Comparison of ENCODE assay signal across 7 cellular contexts in genomic region chr13:20127263-20127562, GRCh38. TPM values are rescaled to one million over a fixed set of nuclear protein-coding genes. Genes with fewer than 3 reads are reported as not detected.
A peak's percentile ranks its signal among the peaks of the same experiment; 100 is the strongest.
DNase-seq lines count a peak whose midpoint lies in the region; ATAC-seq and TF ChIP-seq lines count a peak whose summit lies in the region.

No MANE protein-coding gene starts in this region.

- H3K9me3 Mint-ChIP-seq in GM23338 (no peaks in the 10 kb centered on the region), progenitor cell of endocrine pancreas (ENCODE audit: low read depth) (no peaks in the 10 kb centered on the region)

- H2AFZ ChIP-seq in GM23338 (peak overlapping the region; percentile 98), OCI-LY7 (ENCODE audit: low read length) (no peak overlapping the region)

- H3K79me2 ChIP-seq in GM23338 (replicated peaks; ENCODE audit: insufficient read depth) (no peaks in the 10 kb centered on the region), OCI-LY7 (ENCODE audit: insufficient read depth, low read depth, low read length) (no peaks in the 10 kb centered on the region)

- BruUV-seq in OCI-LY7 (replicated peaks; lab: Mats Ljungman, UMichigan): no TSS peak

- H3K36me3 Mint-ChIP-seq in GM23338 (ENCODE audit: low read depth): no peaks in the 10 kb centered on the region
- H3K36me3 Mint-ChIP-seq in progenitor cell of endocrine pancreas (ENCODE audit: insufficient read depth): no peaks in the 10 kb centered on the region

- H4K20me1 ChIP-seq in GM23338 (replicated peaks; ENCODE audit: insufficient read depth) (no peaks in the 10 kb centered on the region), OCI-LY7 (ENCODE audit: insufficient read depth, low read length) (no peaks in the 10 kb centered on the region)

- H3K4me1 ChIP-seq in GM23338 (ENCODE audit: insufficient read depth) (peaks cover 7% of the 10 kb centered on the region), OCI-LY7 (ENCODE audit: insufficient read depth, low read length, poor library complexity, severe bottlenecking) (no peaks in the 10 kb centered on the region), esophagus squamous epithelium (peaks cover 9 to 35% (median 9%) of the 10 kb centered on the region in 3 donors)

- no peaks in the 10 kb centered on the region for H3K36me3 ChIP-seq in GM23338 (ENCODE audit: insufficient read depth)
- H3K36me3 ChIP-seq in OCI-LY7 (ENCODE audit: insufficient read depth, low read length): no peaks in the 10 kb centered on the region
- H3K36me3 ChIP-seq in esophagus squamous epithelium: no peaks in the 10 kb centered on the region

- 3 to 29% methylated on average over 3 to 6 of the region's 6 CpGs for WGBS in esophagus squamous epithelium, 2 donors

- H3K9me3 ChIP-seq in OCI-LY7 (ENCODE audit: low read length): no peaks in the 10 kb centered on the region
- H3K9me3 ChIP-seq in esophagus squamous epithelium: no peaks in the 10 kb centered on the region

- peaks cover 38% of the 10 kb centered on the region for H3K27me3 ChIP-seq in GM23338 (ENCODE audit: insufficient read depth)
- H3K27me3 ChIP-seq in esophagus squamous epithelium: peaks cover 0 to 35% (median 0%) of the 10 kb centered on the region in 4 donors

- H3K9me2 ChIP-seq in GM23338 (ENCODE audit: insufficient read depth) (no peaks in the 10 kb centered on the region), OCI-LY7 (ENCODE audit: insufficient read depth, low read length) (no peaks in the 10 kb centered on the region)

- no peak for TF ChIP-seq POLR2A in esophagus squamous epithelium (IDR thresholded peaks at IDR 0.05)

- H3K4me1 Mint-ChIP-seq in GM23338: no peaks in the 10 kb centered on the region
- peaks cover 1% of the 10 kb centered on the region for H3K4me1 Mint-ChIP-seq in progenitor cell of endocrine pancreas (ENCODE audit: low read depth)

- intact Hi-C loops in OCI-LY7 (cut with micrococcal nuclease; ENCODE audit: unreplicated experiment) (no loop called here), esophagus squamous epithelium (cut with DNase I) (no loop called here)

- POLR2A ChIA-PET in OCI-LY7 (lab: Charles Lee): interaction anchor here (0.6 kb wide), 1 partner anchor 10 kb away, joined by 3 read pairs; no protein-coding TSS in a partner anchor

- H3K27me3 Mint-ChIP-seq in GM23338 (ENCODE audit: insufficient read depth, low read depth, poor library complexity): peaks cover 4% of the 10 kb centered on the region
- peaks cover 15% of the 10 kb centered on the region for H3K27me3 Mint-ChIP-seq in progenitor cell of endocrine pancreas

- H3K27ac ChIP-seq in GM23338 (ENCODE audit: low read depth): no peak overlapping the region
- H3K27ac ChIP-seq in OCI-LY7 (ENCODE audit: low read depth, low read length, poor library complexity, severe bottlenecking): no peak overlapping the region
- peak overlapping the region; percentile 79 to 90 (median 82) for H3K27ac ChIP-seq in esophagus squamous epithelium

- H3K4me3 Mint-ChIP-seq in GM23338: peak overlapping the region; percentile 66
- peak overlapping the region; percentile 65 for H3K4me3 Mint-ChIP-seq in progenitor cell of endocrine pancreas (ENCODE audit: low read depth)

- TF ChIP-seq CTCF in GM23338 (conservative IDR thresholded peaks at IDR 0.05; ENCODE audit: low read depth in 2 of 2) (no peak), OCI-LY7 (conservative IDR thresholded peaks at IDR 0.05; ENCODE audit: low read length) (no peak), esophagus squamous epithelium (IDR thresholded peaks at IDR 0.05) (no peak), progenitor cell of endocrine pancreas (IDR thresholded peaks at IDR 0.05; ENCODE audit: unreplicated experiment) (no peak)

- CTCF ChIA-PET in OCI-LY7 (lab: Charles Lee; ENCODE audit: unreplicated experiment): interaction anchor here (0.6 kb wide), 1 partner anchor 45 kb away, joined by 3 read pairs; no protein-coding TSS in a partner anchor

- DNase-seq in GM23338 (ENCODE audit: low spot score) (no peak), OCI-LY7 (ENCODE audit: low spot score) (no peak), esophagus squamous epithelium (lab: John Stamatoyannopoulos, UW) (no peak), progenitor cell of endocrine pancreas (ENCODE audit: low spot score, unreplicated experiment) (no peak), midbrain (lab: John Stamatoyannopoulos, UW) (no peak), NCI-H1694 treated with DMSO at 0.1 percent for 48 hours (lab: John Stamatoyannopoulos, UW) (no peak), NCI-H1105 treated with DMSO at 0.1 percent for 48 hours (lab: John Stamatoyannopoulos, UW) (no peak)

- H3K4me2 ChIP-seq in GM23338: peak overlapping the region; percentile 95
- peak overlapping the region; percentile 16; the same call in 1 of the 2 replicates for H3K4me2 ChIP-seq in OCI-LY7 (ENCODE audit: low read length)

- peak; percentile 22 for ATAC-seq in GM23338

- H3K27ac Mint-ChIP-seq in GM23338 (no peak overlapping the region), progenitor cell of endocrine pancreas (no peak overlapping the region)

- H3K4me3 ChIP-seq in GM23338 (peak overlapping the region; percentile 82), OCI-LY7 (ENCODE audit: low read depth, low read length, poor library complexity, severe bottlenecking) (no peak overlapping the region), esophagus squamous epithelium (peak overlapping the region; percentile 45 to 88 (median 59))

- H3F3A ChIP-seq in GM23338 (replicated peaks; ENCODE audit: low read depth): no peaks in the 10 kb centered on the region

TF ChIP-seq in GM23338, 12 proteins besides CTCF, POLR2A, EP300 and RAD21 (continues in another document):
- no peak for TF ChIP-seq ZNF331 (CRISPR knock-in tag; IDR thresholded peaks at IDR 0.05; ENCODE audit: low read depth)
- TF ChIP-seq ETS1 (IDR thresholded peaks at IDR 0.05): no peak
- TF ChIP-seq JUNB (IDR thresholded peaks at IDR 0.05; ENCODE audit: unreplicated experiment): no peak
- no peak for TF ChIP-seq CREB1 (CRISPR knock-in tag; IDR thresholded peaks at IDR 0.05; ENCODE audit: low read depth)
- TF ChIP-seq ZNF114 (CRISPR knock-in tag; IDR thresholded peaks at IDR 0.05): no peak
- TF ChIP-seq NANOG (IDR thresholded peaks at IDR 0.05; ENCODE audit: borderline replicate concordance): no peak
- no peak for TF ChIP-seq STAT1 (IDR thresholded peaks at IDR 0.05; ENCODE audit: unreplicated experiment)

RNA-seq across cellular contexts. Expression of gene GJA3, which starts 33.6 kb away (rescaled TPM):
- 0.17 and 1.2 TPM in 2 replicates for total RNA-seq in GM23338 (2014; rRNA removed; shearing (Covaris generic))
- polyA plus RNA-seq in GM23338 (2016; fragmentation: Nextera tagmentation; extraction: Ambion mirVana): 0.19 and 0.23 TPM in 2 replicates
- total RNA-seq in OCI-LY7 (2014; rRNA removed; shearing (Covaris generic)): not detected in 2 replicates
- total RNA-seq in OCI-LY7 (2022) (not detected in 2 replicates), esophagus squamous epithelium (1 to 10 TPM in 2 of 4 donors, under 1 TPM in 2; 0.45 to 1.3 (median 1.00) TPM), progenitor cell of endocrine pancreas (0.04 and 0.12 TPM in 2 replicates)

Comparison
In these comparisons a context has a peak if more than half of its experiments do, and no peak if none do; other contexts are left out.
1. H3K27ac ChIP-seq: peak in esophagus squamous epithelium (4 of 4); none in GM23338 (single experiment) and OCI-LY7 (single experiment).